Comparison of ENCODE assay signal across 28 cellular contexts in the genomic region with DNA sequence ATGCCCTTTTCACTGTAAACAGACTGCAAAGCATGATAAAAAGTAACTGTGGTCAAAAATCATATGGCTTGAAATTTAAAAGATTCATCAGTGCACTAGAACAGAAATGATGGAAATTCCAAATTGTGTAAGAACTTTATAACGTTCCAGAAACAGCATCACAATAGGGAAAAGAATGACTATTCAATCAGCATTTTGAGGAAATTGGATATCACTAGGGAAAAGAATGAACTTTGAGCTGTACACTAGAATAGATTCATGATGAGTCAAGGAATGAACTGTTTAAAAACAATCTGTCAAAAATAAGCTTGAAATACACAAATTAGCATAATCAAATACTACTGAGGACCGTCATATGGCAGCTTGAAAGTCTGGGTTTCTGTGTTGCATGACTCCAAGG. TPM values are rescaled to one million over a fixed set of nuclear protein-coding genes. Genes with fewer than 3 reads are reported as not detected.
"Had no signal": no experiment of that assay in that cellular context is flagged by ENCODE, and none has a peak within 500 bp of the region (broad histone marks: within the 10 kb centered on the region; RNA-seq: fewer than 3 reads in every experiment).

No MANE protein-coding gene starts in this region.

- H3K4me3 Mint-ChIP-seq: immature natural killer cell, naive B cell, nephron, type B pancreatic cell had no signal

- H3K4me1 ChIP-seq: esophagus muscularis mucosa, gastrocnemius medialis, heart right ventricle, left ventricle myocardium inferior, lower lobe of right lung, pancreas, suprapubic skin, thyroid gland had no signal

- H3K36me3 ChIP-seq: esophagus muscularis mucosa, gastrocnemius medialis, heart right ventricle, left ventricle myocardium inferior, lower lobe of right lung, pancreas, suprapubic skin, thyroid gland had no signal

- DNase-seq: dorsolateral prefrontal cortex; effector CD8-positive, alpha-beta T cell; gastrocnemius medialis; heart right ventricle; immature natural killer cell; left cardiac atrium; left ventricle myocardium inferior; lower lobe of right lung; mesendoderm; naive B cell; occipital lobe; pancreas; right cardiac atrium; stimulated activated CD4-positive, alpha-beta T cell treated with anti-CD3 and anti-CD28 coated beads, Interleukin-2, amount 100 ng/mL, for 48 hours; stimulated activated naive CD4-positive, alpha-beta T cell treated with Interleukin-2 at 50 U/mL for 16 hours; thyroid gland had no signal

- H3K4me3 ChIP-seq: coronary artery, dorsolateral prefrontal cortex, esophagus muscularis mucosa, gastrocnemius medialis, heart right ventricle, left ventricle myocardium inferior, lower lobe of right lung, pancreas, smooth muscle cell, suprapubic skin, thyroid gland had no signal

- H3K27me3 ChIP-seq: dorsolateral prefrontal cortex, esophagus muscularis mucosa, gastrocnemius medialis, heart right ventricle, pancreas, suprapubic skin, thyroid gland had no signal

- H3K4me2 ChIP-seq: smooth muscle cell had no signal

- H3K27me3 Mint-ChIP-seq: type B pancreatic cell had no signal

- H3K9me3 Mint-ChIP-seq: type B pancreatic cell had no signal

- H3K9me3 ChIP-seq: esophagus muscularis mucosa, gastrocnemius medialis, lower lobe of right lung, pancreas, suprapubic skin, thyroid gland had no signal

- H3K27ac ChIP-seq: coronary artery, dorsolateral prefrontal cortex, epithelial cell of prostate, esophagus muscularis mucosa, gastrocnemius medialis, heart right ventricle, left ventricle myocardium inferior, lower lobe of right lung, pancreas, suprapubic skin, thyroid gland had no signal

- FAIRE-seq: endometrium, keratinocyte, pancreas, urothelium cell line had no signal

- H3K27ac Mint-ChIP-seq: immature natural killer cell, naive B cell, nephron, progenitor cell of endocrine pancreas, type B pancreatic cell had no signal

- H3K4me1 Mint-ChIP-seq: immature natural killer cell, naive B cell, nephron had no signal

- H3K36me3 Mint-ChIP-seq: immature natural killer cell, naive B cell, type B pancreatic cell had no signal

- ATAC-seq: gastrocnemius medialis, heart right ventricle, left cardiac atrium, lower lobe of right lung, pancreas, right cardiac atrium had no signal

RNA-seq across cellular contexts. Expression of a gene that starts 20.5 kb away (rescaled TPM):
- total RNA-seq: chondrocyte, gastrocnemius medialis, heart right ventricle, left cardiac atrium, left ventricle myocardium inferior, lower lobe of right lung, occipital lobe, pancreas, progenitor cell of endocrine pancreas, right cardiac atrium had no signal
- polyA plus RNA-seq: heart right ventricle, immature natural killer cell, pancreas, right cardiac atrium had no signal
